In the genomic region with DNA sequence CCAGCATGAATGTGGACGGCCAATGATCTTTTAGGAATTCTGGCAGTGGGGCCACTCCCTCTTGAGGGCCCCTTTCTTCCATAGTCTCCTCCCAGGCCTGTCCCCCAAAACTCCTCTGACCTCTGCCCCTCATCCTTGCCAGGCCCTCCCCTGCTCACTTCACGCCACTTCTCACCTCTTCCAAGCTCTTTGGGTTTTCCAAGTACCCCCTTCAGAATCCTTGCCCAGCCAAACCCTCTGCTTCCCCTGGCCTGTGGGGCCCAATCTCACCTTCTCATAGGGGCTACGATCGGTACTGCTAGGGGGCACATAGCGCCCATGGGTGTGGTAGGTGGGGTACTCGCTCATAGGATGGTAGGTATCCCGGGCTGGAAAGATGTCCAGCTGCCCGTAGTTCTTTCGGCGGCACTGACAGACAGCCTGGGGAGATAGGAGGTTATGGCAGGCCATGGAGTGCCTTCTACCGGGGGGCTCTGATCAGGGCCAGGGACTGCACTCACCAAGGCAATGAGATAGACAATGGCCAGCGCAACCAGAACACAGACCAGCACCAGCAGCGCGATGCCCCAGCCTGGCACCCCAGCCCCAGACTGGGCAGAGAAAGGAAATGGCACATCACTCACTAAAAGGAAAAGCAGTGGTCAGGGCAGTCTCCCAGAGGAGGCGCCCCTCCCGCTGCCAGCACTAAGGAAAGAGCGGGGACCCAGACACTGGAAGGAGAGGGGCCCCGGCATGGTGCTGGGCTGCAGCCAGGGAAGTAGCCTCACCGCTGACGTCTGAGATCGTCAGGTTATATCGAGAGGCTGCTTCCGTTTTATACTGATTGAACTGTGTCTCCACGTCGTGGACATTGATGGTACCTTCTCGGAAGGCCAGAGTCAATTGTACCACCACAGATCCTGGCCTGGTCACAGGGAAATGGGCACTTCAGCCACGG, we compare ENCODE assay signal across 10 cellular contexts. TPM values are rescaled to one million over a fixed set of nuclear protein-coding genes. Genes with fewer than 3 reads are reported as not detected.
DNase-seq lines count a peak whose midpoint lies in the region; ATAC-seq and TF ChIP-seq lines count a peak whose summit lies in the region.
"Had no signal": no experiment of that assay in that cellular context is flagged by ENCODE, and none has a peak within 500 bp of the region (broad histone marks: within the 10 kb centered on the region; RNA-seq: fewer than 3 reads in every experiment).

No MANE protein-coding gene starts in this region.

- H3K27me3 ChIP-seq in right lobe of liver (no peaks in the 10 kb centered on the region), stomach (no peaks in the 10 kb centered on the region)

- CTCF ChIA-PET in activated naive CD4-positive, alpha-beta T cell treated with anti-CD3 and anti-CD28 coated beads, Interleukin-2, amount 10 ng/mL, durations not matched to agents 7 days and 5 days (lab: Charles Lee), result interaction anchor here (1.7 kb wide), 1 partner anchor 12 kb away, joined by 4 read pairs; no protein-coding TSS in a partner anchor
- CTCF ChIA-PET in activated naive CD4-positive, alpha-beta T cell treated with anti-CD3 and anti-CD28 coated beads for 36 hours (lab: Charles Lee), result no interaction called here
- CTCF ChIA-PET in activated CD8-positive, alpha-beta T cell treated with anti-CD3 and anti-CD28 coated beads, Interleukin-2, amount 10 ng/mL, durations not matched to agents 7 days and 5 days (lab: Charles Lee), result no interaction called here

- H3K36me3 ChIP-seq in right lobe of liver (no peaks in the 10 kb centered on the region), stomach (no peaks in the 10 kb centered on the region)

- H3K27ac ChIP-seq in right lobe of liver, result no peak overlapping the region
- H3K27ac ChIP-seq in stomach, result peak overlapping the region; percentile 72 to 90 (median 79)

- intact Hi-C loops in activated naive CD4-positive, alpha-beta T cell treated with anti-CD3 and anti-CD28 coated beads for 36 hours (cut with micrococcal nuclease), result no loop called here
- intact Hi-C loops in right lobe of liver (cut with DNase I), result no loop called here
- intact Hi-C loops in stomach (cut with DNase I; ENCODE audit: low total_unique reads), result no loop called here

- no peaks in the 10 kb centered on the region for H3K27me3 Mint-ChIP-seq in activated naive CD4-positive, alpha-beta T cell treated with anti-CD3 and anti-CD28 coated beads, Interleukin-2, amount 10 ng/mL, durations not matched to agents 7 days and 5 days
- no peaks in the 10 kb centered on the region for H3K27me3 Mint-ChIP-seq in activated naive CD4-positive, alpha-beta T cell treated with anti-CD3 and anti-CD28 coated beads for 36 hours (ENCODE audit: low read depth)
- no peaks in the 10 kb centered on the region for H3K27me3 Mint-ChIP-seq in activated CD8-positive, alpha-beta T cell treated with anti-CD3 and anti-CD28 coated beads, Interleukin-2, amount 10 ng/mL, durations not matched to agents 7 days and 5 days (ENCODE audit: low read depth)
- peaks cover 2 to 6% (median 5%) of the 10 kb centered on the region in 3 donors for H3K27me3 Mint-ChIP-seq in immature natural killer cell (ENCODE audit: low read depth in 3 of 3)

- TF ChIP-seq CTCF in right lobe of liver (IDR thresholded peaks at IDR 0.05) (no peak), stomach (IDR thresholded peaks at IDR 0.05) (no peak)

- H3K4me3 ChIP-seq in right lobe of liver, result no peak overlapping the region
- H3K4me3 ChIP-seq in stomach, result peak overlapping the region; percentile 24 to 50 (median 34)
- H3K4me3 ChIP-seq: skin epidermis had no signal

- DNase-seq in activated naive CD4-positive, alpha-beta T cell treated with anti-CD3 and anti-CD28 coated beads, Interleukin-2, amount 10 ng/mL, durations not matched to agents 7 days and 5 days, result peak; percentile 11
- DNase-seq in activated naive CD4-positive, alpha-beta T cell treated with anti-CD3 and anti-CD28 coated beads for 36 hours, result no peak
- no peak for DNase-seq in activated CD8-positive, alpha-beta T cell treated with anti-CD3 and anti-CD28 coated beads, Interleukin-2, amount 10 ng/mL, durations not matched to agents 7 days and 5 days
- DNase-seq in right lobe of liver (peak in 2 of 3 donors; percentile 9 to 30), stomach (no peak), immature natural killer cell (no peak), T-helper 9 cell (no peak), UCSD-AML1 (lab: John Stamatoyannopoulos, UW; ENCODE audit: unreplicated experiment) (no peak)
- DNase-seq: NCI-H187 had no signal

- peaks cover 21% of the 10 kb centered on the region for H3K36me3 Mint-ChIP-seq in activated naive CD4-positive, alpha-beta T cell treated with anti-CD3 and anti-CD28 coated beads, Interleukin-2, amount 10 ng/mL, durations not matched to agents 7 days and 5 days
- H3K36me3 Mint-ChIP-seq in activated naive CD4-positive, alpha-beta T cell treated with anti-CD3 and anti-CD28 coated beads for 36 hours (ENCODE audit: low read depth), result peaks cover 6% of the 10 kb centered on the region
- H3K36me3 Mint-ChIP-seq in activated CD8-positive, alpha-beta T cell treated with anti-CD3 and anti-CD28 coated beads, Interleukin-2, amount 10 ng/mL, durations not matched to agents 7 days and 5 days (ENCODE audit: low read depth), result peaks cover 7% of the 10 kb centered on the region
- no peaks in the 10 kb centered on the region for H3K36me3 Mint-ChIP-seq in immature natural killer cell

- H3K4me1 ChIP-seq in right lobe of liver, result no peaks in the 10 kb centered on the region
- peaks cover 29 to 51% (median 34%) of the 10 kb centered on the region in 4 donors for H3K4me1 ChIP-seq in stomach

- POLR2A ChIA-PET in activated CD8-positive, alpha-beta T cell treated with anti-CD3 and anti-CD28 coated beads, Interleukin-2, amount 10 ng/mL, durations not matched to agents 7 days and 5 days (lab: Charles Lee), result no interaction called here

- no peaks in the 10 kb centered on the region for H3K9me3 ChIP-seq in right lobe of liver
- no peaks in the 10 kb centered on the region for H3K9me3 ChIP-seq in stomach

- peaks cover 11% of the 10 kb centered on the region for H3K4me1 Mint-ChIP-seq in activated naive CD4-positive, alpha-beta T cell treated with anti-CD3 and anti-CD28 coated beads, Interleukin-2, amount 10 ng/mL, durations not matched to agents 7 days and 5 days
- H3K4me1 Mint-ChIP-seq in activated naive CD4-positive, alpha-beta T cell treated with anti-CD3 and anti-CD28 coated beads for 36 hours (ENCODE audit: low read depth), result peaks cover 3% of the 10 kb centered on the region
- H3K4me1 Mint-ChIP-seq in activated CD8-positive, alpha-beta T cell treated with anti-CD3 and anti-CD28 coated beads, Interleukin-2, amount 10 ng/mL, durations not matched to agents 7 days and 5 days (ENCODE audit: low read depth), result peaks cover 15% of the 10 kb centered on the region
- peaks cover 4 to 7% of the 10 kb centered on the region in 2 donors for H3K4me1 Mint-ChIP-seq in immature natural killer cell

- TF ChIP-seq EP300 in stomach (IDR thresholded peaks at IDR 0.05), result no peak

- 58% methylated on average over 8 of the region's 27 CpGs for WGBS in right lobe of liver (ENCODE audit: insufficient coverage, low coverage, low lambda C conversion rate, missing lambda C conversion rate)
- 38 to 61% (median 46%) methylated on average over 25 to 27 of the region's 27 CpGs for WGBS in stomach, 5 donors

- no peak for ATAC-seq in activated CD8-positive, alpha-beta T cell treated with anti-CD3 and anti-CD28 coated beads, Interleukin-2, amount 10 ng/mL, durations not matched to agents 7 days and 5 days
- no peak for ATAC-seq in right lobe of liver

- no peak overlapping the region for H3K27ac Mint-ChIP-seq in activated naive CD4-positive, alpha-beta T cell treated with anti-CD3 and anti-CD28 coated beads, Interleukin-2, amount 10 ng/mL, durations not matched to agents 7 days and 5 days
- H3K27ac Mint-ChIP-seq in activated naive CD4-positive, alpha-beta T cell treated with anti-CD3 and anti-CD28 coated beads for 36 hours, result no peak overlapping the region
- peak overlapping the region; percentile 12 for H3K27ac Mint-ChIP-seq in activated CD8-positive, alpha-beta T cell treated with anti-CD3 and anti-CD28 coated beads, Interleukin-2, amount 10 ng/mL, durations not matched to agents 7 days and 5 days
- H3K27ac Mint-ChIP-seq in immature natural killer cell, result peak overlapping the region in 1 of 6 donors; percentile 64

- no peaks in the 10 kb centered on the region for H3K9me3 Mint-ChIP-seq in activated naive CD4-positive, alpha-beta T cell treated with anti-CD3 and anti-CD28 coated beads, Interleukin-2, amount 10 ng/mL, durations not matched to agents 7 days and 5 days
- H3K9me3 Mint-ChIP-seq in activated naive CD4-positive, alpha-beta T cell treated with anti-CD3 and anti-CD28 coated beads for 36 hours, result no peaks in the 10 kb centered on the region
- no peaks in the 10 kb centered on the region for H3K9me3 Mint-ChIP-seq in activated CD8-positive, alpha-beta T cell treated with anti-CD3 and anti-CD28 coated beads, Interleukin-2, amount 10 ng/mL, durations not matched to agents 7 days and 5 days (ENCODE audit: insufficient read depth)
- H3K9me3 Mint-ChIP-seq in immature natural killer cell, result no peaks in the 10 kb centered on the region

- no peak overlapping the region for H3K4me3 Mint-ChIP-seq in activated naive CD4-positive, alpha-beta T cell treated with anti-CD3 and anti-CD28 coated beads, Interleukin-2, amount 10 ng/mL, durations not matched to agents 7 days and 5 days
- H3K4me3 Mint-ChIP-seq in activated naive CD4-positive, alpha-beta T cell treated with anti-CD3 and anti-CD28 coated beads for 36 hours, result no peak overlapping the region
- H3K4me3 Mint-ChIP-seq in activated CD8-positive, alpha-beta T cell treated with anti-CD3 and anti-CD28 coated beads, Interleukin-2, amount 10 ng/mL, durations not matched to agents 7 days and 5 days, result no peak overlapping the region
- H3K4me3 Mint-ChIP-seq in immature natural killer cell, result peak overlapping the region in 1 of 5 donors; percentile 21

- TF ChIP-seq POLR2A in right lobe of liver (IDR thresholded peaks at IDR 0.05) (no peak), stomach (IDR thresholded peaks at IDR 0.05) (no peak)

RNA-seq across cellular contexts. Expression of a gene that starts 13.6 kb away (rescaled TPM):
- 1 to 10 TPM; 3.2 to 3.6 TPM for total RNA-seq in activated naive CD4-positive, alpha-beta T cell treated with anti-CD3 and anti-CD28 coated beads for 36 hours
- total RNA-seq in activated CD8-positive, alpha-beta T cell treated with anti-CD3 and anti-CD28 coated beads, Interleukin-2, amount 10 ng/mL, durations not matched to agents 7 days and 5 days, result 10 to 100 TPM; 14.6 TPM
- under 1 TPM in 2 of 6 experiments, not detected in 4; 0.09 to 0.15 TPM for total RNA-seq in right lobe of liver
- 10 to 100 TPM in 1 of 5 donors, 1 to 10 TPM in 1, under 1 TPM in 1, not detected in 2; 0.73 to 16.9 (median 5.4) TPM for total RNA-seq in stomach
- polyA plus RNA-seq in stomach, result under 1 TPM; 0.58 to 0.68 (median 0.61) TPM
- polyA plus RNA-seq in immature natural killer cell, result under 1 TPM in 1 of 3 donors, not detected in 2; 0.43 TPM

RNA-seq across cellular contexts. Expression of a gene that starts 14.1 kb away (rescaled TPM):
- 100 to 1,000 TPM; 129 to 137 TPM for total RNA-seq in activated naive CD4-positive, alpha-beta T cell treated with anti-CD3 and anti-CD28 coated beads for 36 hours
- total RNA-seq in activated CD8-positive, alpha-beta T cell treated with anti-CD3 and anti-CD28 coated beads, Interleukin-2, amount 10 ng/mL, durations not matched to agents 7 days and 5 days, result 100 to 1,000 TPM; 170 to 190 TPM
- 100 to 1,000 TPM in 3 of 6 experiments, 10 to 100 TPM in 3; 85.5 to 145 (median 99.9) TPM for total RNA-seq in right lobe of liver
- total RNA-seq in stomach, result 100 to 1,000 TPM in 3 of 5 donors, 10 to 100 TPM in 2; 60.8 to 238 (median 133) TPM
- polyA plus RNA-seq in stomach, result 100 to 1,000 TPM; 183 to 399 (median 242) TPM
- polyA plus RNA-seq in immature natural killer cell, result 100 to 1,000 TPM; 396 to 465 (median 435) TPM

RNA-seq across cellular contexts. Expression of a gene that starts 20.5 kb away (rescaled TPM):
- total RNA-seq in activated naive CD4-positive, alpha-beta T cell treated with anti-CD3 and anti-CD28 coated beads for 36 hours, result 10 to 100 TPM; 15.4 to 15.7 TPM
- 10 to 100 TPM; 13.4 to 15.0 TPM for total RNA-seq in activated CD8-positive, alpha-beta T cell treated with anti-CD3 and anti-CD28 coated beads, Interleukin-2, amount 10 ng/mL, durations not matched to agents 7 days and 5 days
- total RNA-seq in right lobe of liver (10 to 100 TPM in 3 of 6 experiments, 1 to 10 TPM in 3; 4.0 to 14.4 (median 10.5) TPM), stomach (10 to 100 TPM; 11.0 to 65.9 (median 25.4) TPM)
- polyA plus RNA-seq in stomach (10 to 100 TPM; 11.0 to 27.9 (median 17.8) TPM), immature natural killer cell (1 to 10 TPM in 2 of 3 donors, not detected in 1; 1.3 to 1.8 TPM)

RNA-seq across cellular contexts. Expression of a gene that starts 21.3 kb away (rescaled TPM):
- total RNA-seq in activated naive CD4-positive, alpha-beta T cell treated with anti-CD3 and anti-CD28 coated beads for 36 hours, result 10 to 100 TPM; 46.8 to 47.4 TPM
- 10 to 100 TPM; 43.0 to 46.3 TPM for total RNA-seq in activated CD8-positive, alpha-beta T cell treated with anti-CD3 and anti-CD28 coated beads, Interleukin-2, amount 10 ng/mL, durations not matched to agents 7 days and 5 days
- total RNA-seq in right lobe of liver (10 to 100 TPM; 20.0 to 50.7 (median 23.9) TPM), stomach (10 to 100 TPM in 4 of 5 donors, 1 to 10 TPM in 1; 1.2 to 54.9 (median 25.2) TPM)
- polyA plus RNA-seq in stomach (10 to 100 TPM; 48.3 to 71.1 (median 58.2) TPM), immature natural killer cell (10 to 100 TPM; 51.1 to 62.6 (median 55.1) TPM)

RNA-seq across cellular contexts. Expression of a gene that starts 46.9 kb away (rescaled TPM):
- total RNA-seq in activated naive CD4-positive, alpha-beta T cell treated with anti-CD3 and anti-CD28 coated beads for 36 hours, result 10 to 100 TPM; 31.4 to 35.5 TPM
- 10 to 100 TPM; 53.2 to 57.7 TPM for total RNA-seq in activated CD8-positive, alpha-beta T cell treated with anti-CD3 and anti-CD28 coated beads, Interleukin-2, amount 10 ng/mL, durations not matched to agents 7 days and 5 days
- 100 to 1,000 TPM in 1 of 6 experiments, 10 to 100 TPM in 5; 50.4 to 106 (median 60.4) TPM for total RNA-seq in right lobe of liver
- total RNA-seq in stomach, result 10 to 100 TPM in 4 of 5 donors, not detected in 1; 13.3 to 51.3 (median 38.3) TPM
- polyA plus RNA-seq in stomach, result 100 to 1,000 TPM; 192 to 301 (median 220) TPM
- 100 to 1,000 TPM; 103 to 274 (median 126) TPM for polyA plus RNA-seq in immature natural killer cell

Comparison
In these comparisons a context has a peak if more than half of its experiments do, and no peak if none do; other contexts are left out.
1. DNase-seq: peak in activated naive CD4-positive, alpha-beta T cell treated with anti-CD3 and anti-CD28 coated beads, Interleukin-2, amount 10 ng/mL, durations not matched to agents 7 days and 5 days (single experiment) and right lobe of liver (2 of 3); none in activated naive CD4-positive, alpha-beta T cell treated with anti-CD3 and anti-CD28 coated beads for 36 hours (single experiment), activated CD8-positive, alpha-beta T cell treated with anti-CD3 and anti-CD28 coated beads, Interleukin-2, amount 10 ng/mL, durations not matched to agents 7 days and 5 days (single experiment), stomach (single experiment), immature natural killer cell (0 of 3), T-helper 9 cell (single experiment) and UCSD-AML1 (single experiment).
2. H3K27ac ChIP-seq: peak in stomach (5 of 5); none in right lobe of liver (0 of 3).
3. H3K4me3 ChIP-seq: peak in stomach (4 of 4); none in right lobe of liver (0 of 3).